ENCODE assay signal across 1 cellular context in genomic region chr19:45876411-45877197, GRCh38.
A peak's percentile ranks its signal among the peaks of the same experiment; 100 is the strongest.
TF ChIP-seq lines count a peak whose summit lies in the region.

No MANE protein-coding gene starts in this region.

TF ChIP-seq in K562, 482 proteins besides CTCF, POLR2A, EP300 and RAD21 (continued from another document):
- TF ChIP-seq HMGXB4 (CRISPR knock-in tag; IDR thresholded peaks at IDR 0.05), result no peak
- TF ChIP-seq, protein P1, sequence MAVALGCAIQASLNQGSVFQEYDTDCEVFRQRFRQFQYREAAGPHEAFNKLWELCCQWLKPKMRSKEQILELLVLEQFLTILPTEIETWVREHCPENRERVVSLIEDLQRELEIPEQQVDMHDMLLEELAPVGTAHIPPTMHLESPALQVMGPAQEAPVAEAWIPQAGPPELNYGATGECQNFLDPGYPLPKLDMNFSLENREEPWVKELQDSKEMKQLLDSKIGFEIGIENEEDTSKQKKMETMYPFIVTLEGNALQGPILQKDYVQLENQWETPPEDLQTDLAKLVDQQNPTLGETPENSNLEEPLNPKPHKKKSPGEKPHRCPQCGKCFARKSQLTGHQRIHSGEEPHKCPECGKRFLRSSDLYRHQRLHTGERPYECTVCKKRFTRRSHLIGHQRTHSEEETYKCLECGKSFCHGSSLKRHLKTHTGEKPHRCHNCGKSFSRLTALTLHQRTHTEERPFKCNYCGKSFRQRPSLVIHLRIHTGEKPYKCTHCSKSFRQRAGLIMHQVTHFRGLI (CRISPR knock-in tag; IDR thresholded peaks at IDR 0.05), result no peak
- TF ChIP-seq ZNF232 (CRISPR knock-in tag; IDR thresholded peaks at IDR 0.05), result no peak
- no peak for TF ChIP-seq POLR2H (tag; IDR thresholded peaks at IDR 0.05; ENCODE audit: low read depth)
- TF ChIP-seq ZMIZ1 (IDR thresholded peaks at IDR 0.05; ENCODE audit: low read depth in 2 of 2, low read length in 2 of 2), result no peak
- TF ChIP-seq SOX6 (IDR thresholded peaks at IDR 0.05), result 0 out of 2 replicates have a peak, but pooled peaks have one; percentile 19
- no peak for TF ChIP-seq TAL1 (IDR thresholded peaks at IDR 0.05)
- TF ChIP-seq CBX3 (IDR thresholded peaks at IDR 0.05; ENCODE audit: borderline replicate concordance in 1 of 2, low read length in 2 of 2), result no peak
- TF ChIP-seq NFE2L1 (tag; IDR thresholded peaks at IDR 0.05; ENCODE audit: borderline replicate concordance, low read depth), result no peak
- peak; percentile 70 for TF ChIP-seq CXXC5 (CRISPR knock-in tag; IDR thresholded peaks at IDR 0.05)
- TF ChIP-seq ZNF140 (CRISPR knock-in tag; IDR thresholded peaks at IDR 0.05), result no peak
- TF ChIP-seq CREB3L1 (IDR thresholded peaks at IDR 0.05; ENCODE audit: borderline replicate concordance, low read depth), result peak; percentile 89
- TF ChIP-seq L3MBTL2 (IDR thresholded peaks at IDR 0.05), result peak; percentile 75
- peak; percentile 84 for TF ChIP-seq DPF2 (IDR thresholded peaks at IDR 0.05)
- TF ChIP-seq, protein P2, sequence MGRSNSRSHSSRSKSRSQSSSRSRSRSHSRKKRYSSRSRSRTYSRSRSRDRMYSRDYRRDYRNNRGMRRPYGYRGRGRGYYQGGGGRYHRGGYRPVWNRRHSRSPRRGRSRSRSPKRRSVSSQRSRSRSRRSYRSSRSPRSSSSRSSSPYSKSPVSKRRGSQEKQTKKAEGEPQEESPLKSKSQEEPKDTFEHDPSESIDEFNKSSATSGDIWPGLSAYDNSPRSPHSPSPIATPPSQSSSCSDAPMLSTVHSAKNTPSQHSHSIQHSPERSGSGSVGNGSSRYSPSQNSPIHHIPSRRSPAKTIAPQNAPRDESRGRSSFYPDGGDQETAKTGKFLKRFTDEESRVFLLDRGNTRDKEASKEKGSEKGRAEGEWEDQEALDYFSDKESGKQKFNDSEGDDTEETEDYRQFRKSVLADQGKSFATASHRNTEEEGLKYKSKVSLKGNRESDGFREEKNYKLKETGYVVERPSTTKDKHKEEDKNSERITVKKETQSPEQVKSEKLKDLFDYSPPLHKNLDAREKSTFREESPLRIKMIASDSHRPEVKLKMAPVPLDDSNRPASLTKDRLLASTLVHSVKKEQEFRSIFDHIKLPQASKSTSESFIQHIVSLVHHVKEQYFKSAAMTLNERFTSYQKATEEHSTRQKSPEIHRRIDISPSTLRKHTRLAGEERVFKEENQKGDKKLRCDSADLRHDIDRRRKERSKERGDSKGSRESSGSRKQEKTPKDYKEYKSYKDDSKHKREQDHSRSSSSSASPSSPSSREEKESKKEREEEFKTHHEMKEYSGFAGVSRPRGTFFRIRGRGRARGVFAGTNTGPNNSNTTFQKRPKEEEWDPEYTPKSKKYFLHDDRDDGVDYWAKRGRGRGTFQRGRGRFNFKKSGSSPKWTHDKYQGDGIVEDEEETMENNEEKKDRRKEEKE (IDR thresholded peaks at IDR 0.05; ENCODE audit: borderline replicate concordance in 1 of 2, control insufficient read depth in 1 of 2, low read depth in 2 of 2, low read length in 1 of 2), result no peak
- peak; percentile 70; the same call in 1 of the 2 replicates for TF ChIP-seq ZBTB7A (IDR thresholded peaks at IDR 0.05; ENCODE audit: borderline replicate concordance, control insufficient read depth, low read depth, low read length)
- no peak for TF ChIP-seq ATF1 (CRISPR knock-in tag; IDR thresholded peaks at IDR 0.05)
- TF ChIP-seq ATF1 (tag; IDR thresholded peaks at IDR 0.05), result peak; percentile 66
- TF ChIP-seq HSF4 (CRISPR knock-in tag; IDR thresholded peaks at IDR 0.05; ENCODE audit: borderline replicate concordance), result no peak
- no peak for TF ChIP-seq PURB (CRISPR knock-in tag; IDR thresholded peaks at IDR 0.05; ENCODE audit: low read depth)
- TF ChIP-seq NCOA2 (IDR thresholded peaks at IDR 0.05; ENCODE audit: partially characterized antibody in 2 of 2), result no peak
- TF ChIP-seq MAZ (CRISPR knock-in tag; conservative IDR thresholded peaks at IDR 0.05 in 1 of 2, IDR thresholded peaks at IDR 0.05 in 1 of 2), result peak; percentile 73 to 74; a peak in 3 of 4 replicates
- TF ChIP-seq MXI1 (IDR thresholded peaks at IDR 0.05; ENCODE audit: low read depth, low read length), result no peak
- 0 out of 2 replicates have a peak, but pooled peaks have one; percentile 39 for TF ChIP-seq HDAC2 (IDR thresholded peaks at IDR 0.05)
- TF ChIP-seq CBFB (CRISPR knock-in tag; IDR thresholded peaks at IDR 0.05), result no peak
- TF ChIP-seq NCOA6 (IDR thresholded peaks at IDR 0.05), result no peak
- TF ChIP-seq ZNF445 (CRISPR knock-in tag; IDR thresholded peaks at IDR 0.05; ENCODE audit: low read depth), result no peak
- TF ChIP-seq, protein P3, sequence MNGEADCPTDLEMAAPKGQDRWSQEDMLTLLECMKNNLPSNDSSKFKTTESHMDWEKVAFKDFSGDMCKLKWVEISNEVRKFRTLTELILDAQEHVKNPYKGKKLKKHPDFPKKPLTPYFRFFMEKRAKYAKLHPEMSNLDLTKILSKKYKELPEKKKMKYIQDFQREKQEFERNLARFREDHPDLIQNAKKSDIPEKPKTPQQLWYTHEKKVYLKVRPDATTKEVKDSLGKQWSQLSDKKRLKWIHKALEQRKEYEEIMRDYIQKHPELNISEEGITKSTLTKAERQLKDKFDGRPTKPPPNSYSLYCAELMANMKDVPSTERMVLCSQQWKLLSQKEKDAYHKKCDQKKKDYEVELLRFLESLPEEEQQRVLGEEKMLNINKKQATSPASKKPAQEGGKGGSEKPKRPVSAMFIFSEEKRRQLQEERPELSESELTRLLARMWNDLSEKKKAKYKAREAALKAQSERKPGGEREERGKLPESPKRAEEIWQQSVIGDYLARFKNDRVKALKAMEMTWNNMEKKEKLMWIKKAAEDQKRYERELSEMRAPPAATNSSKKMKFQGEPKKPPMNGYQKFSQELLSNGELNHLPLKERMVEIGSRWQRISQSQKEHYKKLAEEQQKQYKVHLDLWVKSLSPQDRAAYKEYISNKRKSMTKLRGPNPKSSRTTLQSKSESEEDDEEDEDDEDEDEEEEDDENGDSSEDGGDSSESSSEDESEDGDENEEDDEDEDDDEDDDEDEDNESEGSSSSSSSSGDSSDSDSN (IDR thresholded peaks at IDR 0.05; ENCODE audit: borderline replicate concordance in 1 of 2, low read depth in 2 of 2, low read length in 2 of 2), result peak; percentile 69 to 75; a peak in 2 of 4 replicates
- no peak for TF ChIP-seq CBX2 (IDR thresholded peaks at IDR 0.05; ENCODE audit: insufficient read depth, low read length, poor library complexity, severe bottlenecking)
- TF ChIP-seq ELF2 (CRISPR knock-in tag; IDR thresholded peaks at IDR 0.05), result no peak
- TF ChIP-seq ZNF584 (CRISPR knock-in tag; IDR thresholded peaks at IDR 0.05; ENCODE audit: low read depth), result no peak
- TF ChIP-seq U2AF2 (optimal IDR thresholded peaks at IDR 0.05; ENCODE audit: low read depth, low read length), result no peak
- TF ChIP-seq HMG20B (CRISPR knock-in tag; IDR thresholded peaks at IDR 0.05), result no peak
- TF ChIP-seq NFIX (CRISPR knock-in tag; IDR thresholded peaks at IDR 0.05; ENCODE audit: low read depth), result no peak
- no peak for TF ChIP-seq EZH2 (IDR thresholded peaks at IDR 0.05; ENCODE audit: borderline replicate concordance, low read depth, low read length)
- TF ChIP-seq ZNF311 (CRISPR knock-in tag; IDR thresholded peaks at IDR 0.05), result no peak
- TF ChIP-seq ZKSCAN3 (CRISPR knock-in tag; IDR thresholded peaks at IDR 0.05), result no peak
- no peak for TF ChIP-seq ZNF121 (CRISPR knock-in tag; conservative IDR thresholded peaks at IDR 0.05)
- no peak for TF ChIP-seq PPARD (CRISPR knock-in tag; IDR thresholded peaks at IDR 0.05)
- TF ChIP-seq ZNF175 (CRISPR knock-in tag; IDR thresholded peaks at IDR 0.05; ENCODE audit: low read depth), result no peak
- TF ChIP-seq BDP1 (IDR thresholded peaks at IDR 0.05; ENCODE audit: insufficient read depth, insufficient read length), result no peak
- no peak for TF ChIP-seq RCOR1 (IDR thresholded peaks at IDR 0.05; ENCODE audit: borderline replicate concordance in 1 of 2, low read depth in 2 of 2, low read length in 2 of 2)
- peak; percentile 62 for TF ChIP-seq SMARCA4 (IDR thresholded peaks at IDR 0.05)
- no peak; the same call in 1 of the 2 replicates for TF ChIP-seq RAD51 (IDR thresholded peaks at IDR 0.05; ENCODE audit: borderline replicate concordance, low read depth)
- no peak for TF ChIP-seq IRF9 (tag; IDR thresholded peaks at IDR 0.05)
- TF ChIP-seq GATAD2A (IDR thresholded peaks at IDR 0.05), result peak; percentile 36; the same call in 1 of the 2 replicates
- TF ChIP-seq ZNF24 (IDR thresholded peaks at IDR 0.05), result no peak
- no peak for TF ChIP-seq KAT2B (IDR thresholded peaks at IDR 0.05; ENCODE audit: low read depth, low read length)
- no peak for TF ChIP-seq GABPB2 (CRISPR knock-in tag; conservative IDR thresholded peaks at IDR 0.05)
- TF ChIP-seq, protein P4, sequence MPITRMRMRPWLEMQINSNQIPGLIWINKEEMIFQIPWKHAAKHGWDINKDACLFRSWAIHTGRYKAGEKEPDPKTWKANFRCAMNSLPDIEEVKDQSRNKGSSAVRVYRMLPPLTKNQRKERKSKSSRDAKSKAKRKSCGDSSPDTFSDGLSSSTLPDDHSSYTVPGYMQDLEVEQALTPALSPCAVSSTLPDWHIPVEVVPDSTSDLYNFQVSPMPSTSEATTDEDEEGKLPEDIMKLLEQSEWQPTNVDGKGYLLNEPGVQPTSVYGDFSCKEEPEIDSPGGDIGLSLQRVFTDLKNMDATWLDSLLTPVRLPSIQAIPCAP (CRISPR knock-in tag; IDR thresholded peaks at IDR 0.05; ENCODE audit: borderline replicate concordance), result no peak
- TF ChIP-seq PYGO2 (tag; IDR thresholded peaks at IDR 0.05), result no peak
- TF ChIP-seq ZNF146 (CRISPR knock-in tag; IDR thresholded peaks at IDR 0.05; ENCODE audit: unreplicated experiment), result no peak
- TF ChIP-seq ZFP1 (CRISPR knock-in tag; IDR thresholded peaks at IDR 0.05), result no peak
- TF ChIP-seq SNIP1 (IDR thresholded peaks at IDR 0.05; ENCODE audit: low read depth), result no peak
- no peak for TF ChIP-seq CBX5 (IDR thresholded peaks at IDR 0.05; ENCODE audit: borderline replicate concordance, low read depth)
- TF ChIP-seq TBL1XR1 (IDR thresholded peaks at IDR 0.05; ENCODE audit: low read length in 2 of 2), result 0 out of 4 replicates have a peak, but pooled peaks of 1 of the 2 experiments have one; percentile 6
- peak; percentile 83; the same call in 1 of the 2 replicates for TF ChIP-seq OTX1 (CRISPR knock-in tag; IDR thresholded peaks at IDR 0.05)
